15 cellular contexts compared by ENCODE assay signal in the genomic region with DNA sequence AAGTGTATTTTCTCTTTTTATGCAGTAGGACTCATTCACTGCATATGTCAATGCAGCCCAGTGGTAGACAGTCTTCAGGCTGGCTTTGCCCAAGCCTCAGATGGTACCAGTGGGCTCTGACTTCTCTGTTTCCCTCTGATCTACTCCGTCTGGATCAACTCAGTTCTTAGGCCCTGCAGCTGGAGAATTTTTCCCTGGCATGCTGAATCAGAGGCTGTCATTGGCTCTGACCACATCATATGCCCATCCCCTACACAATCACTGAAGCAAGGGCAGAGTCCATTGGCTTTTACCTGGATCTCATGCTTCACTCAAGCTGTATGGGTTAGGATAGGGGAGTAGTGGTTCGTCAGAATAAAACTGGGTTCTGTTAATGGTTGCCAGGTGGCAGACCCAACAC. TPM values are rescaled to one million over a fixed set of nuclear protein-coding genes. Genes with fewer than 3 reads are reported as not detected.
DNase-seq lines count a peak whose midpoint lies in the region; ATAC-seq and TF ChIP-seq lines count a peak whose summit lies in the region.
"Had no signal": no experiment of that assay in that cellular context is flagged by ENCODE, and none has a peak within 500 bp of the region (broad histone marks: within the 10 kb centered on the region; RNA-seq: fewer than 3 reads in every experiment).

No MANE protein-coding gene starts in this region.

- H3K4me1 ChIP-seq in tibial artery, result peaks cover 0 to 41% (median 16%) of the 10 kb centered on the region in 4 donors
- H3K4me1 ChIP-seq in effector memory CD4-positive, alpha-beta T cell (ENCODE audit: control insufficient read depth, insufficient read depth, low read length, poor library complexity, severe bottlenecking), result no peaks in the 10 kb centered on the region

- H3K9me3 ChIP-seq in tibial artery, result no peaks in the 10 kb centered on the region
- H3K9me3 ChIP-seq in effector memory CD4-positive, alpha-beta T cell (ENCODE audit: control insufficient read depth, low read length), result no peaks in the 10 kb centered on the region

- DNase-seq in H4 (ENCODE audit: low spot score) (peak; percentile 49), RPMI7951 (ENCODE audit: low read depth) (peak; percentile 71), fibroblast of peridontal ligament (ENCODE audit: extremely low read depth) (peak; percentile 56), tibial artery (no peak), HK-2 (ENCODE audit: unreplicated experiment) (no peak)
- DNase-seq in effector memory CD4-positive, alpha-beta T cell, result no peak
- DNase-seq: activated CD4-positive, alpha-beta T cell treated with anti-CD3 and anti-CD28 coated beads, Interleukin-2, amount 10 ng/mL, durations not matched to agents 24 days and 14 days; activated T-cell treated with anti-CD3 and anti-CD28 coated beads, Interleukin-2, amount 50 U/mL, for 48 hours; aorta; islet precursor cell; KBM-7; NCI-H2029 treated with DMSO at 0.1 percent for 48 hours; stimulated activated naive CD8-positive, alpha-beta T cell treated with anti-CD3 and anti-CD28 coated beads, Interleukin-15, Interleukin-2, amounts not matched to agents 100 U/mL and 50 U/mL, for 24 hours; SW 1271 had no signal

- TF ChIP-seq CTCF in tibial artery (IDR thresholded peaks at IDR 0.05), result no peak

- H3K4me3 ChIP-seq in tibial artery, result no peak overlapping the region
- no peak overlapping the region for H3K4me3 ChIP-seq in effector memory CD4-positive, alpha-beta T cell (ENCODE audit: insufficient read depth, low read depth, low read length, poor library complexity, severe bottlenecking)

- H3K27ac ChIP-seq in tibial artery, result peak overlapping the region; percentile 72 to 78
- H3K27ac ChIP-seq in effector memory CD4-positive, alpha-beta T cell (ENCODE audit: insufficient read depth, low read length, poor library complexity, severe bottlenecking), result no peak overlapping the region

- no peaks in the 10 kb centered on the region for H3K27me3 ChIP-seq in tibial artery
- H3K27me3 ChIP-seq in effector memory CD4-positive, alpha-beta T cell (replicated peaks; ENCODE audit: control insufficient read depth, insufficient read depth, low read length, poor library complexity, severe bottlenecking), result no peaks in the 10 kb centered on the region

- no peak for ATAC-seq in GM21717 (IDR thresholded peaks at IDR 0.05; ENCODE audit: unreplicated experiment)
- ATAC-seq: stimulated activated naive CD8-positive, alpha-beta T cell treated with anti-CD3 and anti-CD28 coated beads, Interleukin-15, Interleukin-2, amounts not matched to agents 100 U/mL and 50 U/mL, for 24 hours had no signal

- intact Hi-C loops in tibial artery (cut with DNase I; ENCODE audit: low total_unique reads), result loop anchor here (5.0 kb wide), 1 partner anchor 56 kb away; a partner anchor contains a TSS

- H3K36me3 ChIP-seq in tibial artery, result no peaks in the 10 kb centered on the region
- no peaks in the 10 kb centered on the region for H3K36me3 ChIP-seq in effector memory CD4-positive, alpha-beta T cell (ENCODE audit: control insufficient read depth, insufficient read depth, low read length)

RNA-seq across cellular contexts. Expression of a gene that starts 57.8 kb away (rescaled TPM):
- total RNA-seq in H4 (2014; rRNA removed; shearing (Covaris generic)), result 10.5 and 11.1 TPM in 2 replicates
- total RNA-seq in RPMI7951 (2014; rRNA removed; shearing (Covaris generic)), result 13.0 and 15.7 TPM in 2 replicates

Comparison
In these comparisons a context has a peak if more than half of its experiments do, and no peak if none do; other contexts are left out.
1. DNase-seq: peak in H4 (single experiment), RPMI7951 (single experiment) and fibroblast of peridontal ligament (single experiment); none in tibial artery (0 of 2), effector memory CD4-positive, alpha-beta T cell (0 of 3) and HK-2 (single experiment).